In the genomic region with DNA sequence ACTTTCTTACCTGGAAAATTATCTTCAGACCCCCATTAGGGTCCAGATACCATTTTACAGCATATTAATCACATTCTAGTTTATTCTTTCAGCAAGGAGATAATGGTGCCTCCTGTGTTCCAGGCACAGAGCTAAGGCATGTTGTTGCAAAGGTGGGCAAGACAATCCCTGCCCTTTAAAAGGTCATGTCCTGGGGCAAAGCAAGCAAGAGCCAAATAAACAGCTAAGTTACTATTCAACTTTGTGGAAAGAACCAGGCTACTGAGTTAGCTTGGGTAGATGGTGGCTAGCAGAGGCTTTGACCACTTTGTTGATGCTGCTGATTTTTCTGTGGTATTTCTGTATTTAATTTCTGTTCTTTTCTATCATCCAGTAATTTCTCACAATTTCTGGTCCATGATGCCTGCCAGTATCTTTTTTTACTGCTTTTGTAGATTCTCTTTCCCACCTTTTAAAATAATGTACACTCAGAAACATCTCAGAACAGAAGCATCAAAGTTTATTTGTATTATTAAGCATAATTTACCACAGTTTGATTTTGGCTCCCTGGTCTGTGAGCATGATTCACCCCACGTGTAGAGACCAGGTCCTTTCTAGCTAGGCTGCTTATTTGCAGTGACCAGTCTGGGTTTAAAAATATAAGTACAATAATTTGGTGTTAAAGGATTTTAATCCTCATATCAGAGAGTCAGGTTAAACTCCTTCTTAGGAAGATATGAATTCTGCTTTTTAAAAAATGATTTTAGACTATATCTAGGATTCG, we compare ENCODE assay signal across 2 cellular contexts.
TF ChIP-seq lines count a peak whose summit lies in the region.

No MANE protein-coding gene starts in this region.

TF ChIP-seq in liver, 16 proteins besides CTCF, POLR2A, EP300 and RAD21:
- TF ChIP-seq RXRA (IDR thresholded peaks at IDR 0.05) (peak; percentile 66 to 69), SP1 (IDR thresholded peaks at IDR 0.05) (no peak), YY1 (IDR thresholded peaks at IDR 0.05) (peak; percentile 36), TAF1 (conservative IDR thresholded peaks at IDR 0.05) (no peak), JUND (IDR thresholded peaks at IDR 0.05) (no peak), FOXA1 (IDR thresholded peaks at IDR 0.05) (no peak), MAX (IDR thresholded peaks at IDR 0.05) (no peak), EGR1 (IDR thresholded peaks at IDR 0.05; ENCODE audit: low read depth in 2 of 2) (no peak), GABPA (IDR thresholded peaks at IDR 0.05 in 1 of 2, conservative IDR thresholded peaks at IDR 0.05 in 1 of 2) (no peak), HNF4G (IDR thresholded peaks at IDR 0.05) (no peak), HNF4A (conservative IDR thresholded peaks at IDR 0.05) (peak; percentile 37 to 46), FOXA2 (IDR thresholded peaks at IDR 0.05) (no peak), NR2F2 (IDR thresholded peaks at IDR 0.05) (peak; percentile 21)
- TF ChIP-seq, protein P1, sequence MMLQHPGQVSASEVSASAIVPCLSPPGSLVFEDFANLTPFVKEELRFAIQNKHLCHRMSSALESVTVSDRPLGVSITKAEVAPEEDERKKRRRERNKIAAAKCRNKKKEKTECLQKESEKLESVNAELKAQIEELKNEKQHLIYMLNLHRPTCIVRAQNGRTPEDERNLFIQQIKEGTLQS (IDR thresholded peaks at IDR 0.05), result no peak
- TF ChIP-seq, protein P2, sequence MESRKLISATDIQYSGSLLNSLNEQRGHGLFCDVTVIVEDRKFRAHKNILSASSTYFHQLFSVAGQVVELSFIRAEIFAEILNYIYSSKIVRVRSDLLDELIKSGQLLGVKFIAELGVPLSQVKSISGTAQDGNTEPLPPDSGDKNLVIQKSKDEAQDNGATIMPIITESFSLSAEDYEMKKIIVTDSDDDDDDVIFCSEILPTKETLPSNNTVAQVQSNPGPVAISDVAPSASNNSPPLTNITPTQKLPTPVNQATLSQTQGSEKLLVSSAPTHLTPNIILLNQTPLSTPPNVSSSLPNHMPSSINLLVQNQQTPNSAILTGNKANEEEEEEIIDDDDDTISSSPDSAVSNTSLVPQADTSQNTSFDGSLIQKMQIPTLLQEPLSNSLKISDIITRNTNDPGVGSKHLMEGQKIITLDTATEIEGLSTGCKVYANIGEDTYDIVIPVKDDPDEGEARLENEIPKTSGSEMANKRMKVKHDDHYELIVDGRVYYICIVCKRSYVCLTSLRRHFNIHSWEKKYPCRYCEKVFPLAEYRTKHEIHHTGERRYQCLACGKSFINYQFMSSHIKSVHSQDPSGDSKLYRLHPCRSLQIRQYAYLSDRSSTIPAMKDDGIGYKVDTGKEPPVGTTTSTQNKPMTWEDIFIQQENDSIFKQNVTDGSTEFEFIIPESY (IDR thresholded peaks at IDR 0.05), result no peak
- TF ChIP-seq, protein P3, sequence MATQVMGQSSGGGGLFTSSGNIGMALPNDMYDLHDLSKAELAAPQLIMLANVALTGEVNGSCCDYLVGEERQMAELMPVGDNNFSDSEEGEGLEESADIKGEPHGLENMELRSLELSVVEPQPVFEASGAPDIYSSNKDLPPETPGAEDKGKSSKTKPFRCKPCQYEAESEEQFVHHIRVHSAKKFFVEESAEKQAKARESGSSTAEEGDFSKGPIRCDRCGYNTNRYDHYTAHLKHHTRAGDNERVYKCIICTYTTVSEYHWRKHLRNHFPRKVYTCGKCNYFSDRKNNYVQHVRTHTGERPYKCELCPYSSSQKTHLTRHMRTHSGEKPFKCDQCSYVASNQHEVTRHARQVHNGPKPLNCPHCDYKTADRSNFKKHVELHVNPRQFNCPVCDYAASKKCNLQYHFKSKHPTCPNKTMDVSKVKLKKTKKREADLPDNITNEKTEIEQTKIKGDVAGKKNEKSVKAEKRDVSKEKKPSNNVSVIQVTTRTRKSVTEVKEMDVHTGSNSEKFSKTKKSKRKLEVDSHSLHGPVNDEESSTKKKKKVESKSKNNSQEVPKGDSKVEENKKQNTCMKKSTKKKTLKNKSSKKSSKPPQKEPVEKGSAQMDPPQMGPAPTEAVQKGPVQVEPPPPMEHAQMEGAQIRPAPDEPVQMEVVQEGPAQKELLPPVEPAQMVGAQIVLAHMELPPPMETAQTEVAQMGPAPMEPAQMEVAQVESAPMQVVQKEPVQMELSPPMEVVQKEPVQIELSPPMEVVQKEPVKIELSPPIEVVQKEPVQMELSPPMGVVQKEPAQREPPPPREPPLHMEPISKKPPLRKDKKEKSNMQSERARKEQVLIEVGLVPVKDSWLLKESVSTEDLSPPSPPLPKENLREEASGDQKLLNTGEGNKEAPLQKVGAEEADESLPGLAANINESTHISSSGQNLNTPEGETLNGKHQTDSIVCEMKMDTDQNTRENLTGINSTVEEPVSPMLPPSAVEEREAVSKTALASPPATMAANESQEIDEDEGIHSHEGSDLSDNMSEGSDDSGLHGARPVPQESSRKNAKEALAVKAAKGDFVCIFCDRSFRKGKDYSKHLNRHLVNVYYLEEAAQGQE (IDR thresholded peaks at IDR 0.05), result no peak

TF ChIP-seq in WTC11, 78 proteins besides CTCF, POLR2A, EP300 and RAD21:
- no peak for TF ChIP-seq ZNF232 (CRISPR knock-in tag; IDR thresholded peaks at IDR 0.05)
- TF ChIP-seq ZNF671 (CRISPR knock-in tag; IDR thresholded peaks at IDR 0.05), result no peak
- no peak for TF ChIP-seq ZBTB43 (CRISPR knock-in tag; IDR thresholded peaks at IDR 0.05)
- TF ChIP-seq, protein P1 (CRISPR knock-in tag; conservative IDR thresholded peaks at IDR 0.05), result no peak
- TF ChIP-seq MYBL2 (CRISPR knock-in tag; IDR thresholded peaks at IDR 0.05), result no peak
- TF ChIP-seq CREM (CRISPR knock-in tag; IDR thresholded peaks at IDR 0.05), result no peak
- no peak for TF ChIP-seq NFE2L1 (CRISPR knock-in tag; IDR thresholded peaks at IDR 0.05)
- TF ChIP-seq ATF6 (CRISPR knock-in tag; IDR thresholded peaks at IDR 0.05), result no peak
- no peak for TF ChIP-seq MXD4 (CRISPR knock-in tag; IDR thresholded peaks at IDR 0.05; ENCODE audit: borderline replicate concordance)
- TF ChIP-seq, protein P4, sequence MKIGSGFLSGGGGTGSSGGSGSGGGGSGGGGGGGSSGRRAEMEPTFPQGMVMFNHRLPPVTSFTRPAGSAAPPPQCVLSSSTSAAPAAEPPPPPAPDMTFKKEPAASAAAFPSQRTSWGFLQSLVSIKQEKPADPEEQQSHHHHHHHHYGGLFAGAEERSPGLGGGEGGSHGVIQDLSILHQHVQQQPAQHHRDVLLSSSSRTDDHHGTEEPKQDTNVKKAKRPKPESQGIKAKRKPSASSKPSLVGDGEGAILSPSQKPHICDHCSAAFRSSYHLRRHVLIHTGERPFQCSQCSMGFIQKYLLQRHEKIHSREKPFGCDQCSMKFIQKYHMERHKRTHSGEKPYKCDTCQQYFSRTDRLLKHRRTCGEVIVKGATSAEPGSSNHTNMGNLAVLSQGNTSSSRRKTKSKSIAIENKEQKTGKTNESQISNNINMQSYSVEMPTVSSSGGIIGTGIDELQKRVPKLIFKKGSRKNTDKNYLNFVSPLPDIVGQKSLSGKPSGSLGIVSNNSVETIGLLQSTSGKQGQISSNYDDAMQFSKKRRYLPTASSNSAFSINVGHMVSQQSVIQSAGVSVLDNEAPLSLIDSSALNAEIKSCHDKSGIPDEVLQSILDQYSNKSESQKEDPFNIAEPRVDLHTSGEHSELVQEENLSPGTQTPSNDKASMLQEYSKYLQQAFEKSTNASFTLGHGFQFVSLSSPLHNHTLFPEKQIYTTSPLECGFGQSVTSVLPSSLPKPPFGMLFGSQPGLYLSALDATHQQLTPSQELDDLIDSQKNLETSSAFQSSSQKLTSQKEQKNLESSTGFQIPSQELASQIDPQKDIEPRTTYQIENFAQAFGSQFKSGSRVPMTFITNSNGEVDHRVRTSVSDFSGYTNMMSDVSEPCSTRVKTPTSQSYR (CRISPR knock-in tag; IDR thresholded peaks at IDR 0.05), result no peak
- no peak for TF ChIP-seq E2F1 (CRISPR knock-in tag; IDR thresholded peaks at IDR 0.05)
- no peak for TF ChIP-seq ZNF532 (CRISPR knock-in tag; IDR thresholded peaks at IDR 0.05; ENCODE audit: borderline replicate concordance)
- no peak for TF ChIP-seq MLX (CRISPR knock-in tag; IDR thresholded peaks at IDR 0.05)
- no peak for TF ChIP-seq ZNF416 (CRISPR knock-in tag; IDR thresholded peaks at IDR 0.05)
- no peak for TF ChIP-seq ZNF219 (CRISPR knock-in tag; IDR thresholded peaks at IDR 0.05; ENCODE audit: borderline replicate concordance)
- no peak for TF ChIP-seq CREB1 (CRISPR knock-in tag; IDR thresholded peaks at IDR 0.05)
- TF ChIP-seq TEAD1 (CRISPR knock-in tag; IDR thresholded peaks at IDR 0.05), result no peak
- no peak for TF ChIP-seq ZNF121 (CRISPR knock-in tag; IDR thresholded peaks at IDR 0.05)
- TF ChIP-seq ZNF263 (CRISPR knock-in tag; IDR thresholded peaks at IDR 0.05; ENCODE audit: low read depth), result no peak
